16 cellular contexts compared by ENCODE assay signal in genomic region chr7:128148676-128149075, GRCh38.
DNase-seq lines count a peak whose midpoint lies in the region; ATAC-seq, FAIRE-seq and TF ChIP-seq lines count a peak whose summit lies in the region.
"Had no signal": no experiment of that assay in that cellular context is flagged by ENCODE, and none has a peak within 500 bp of the region (broad histone marks: within the 10 kb centered on the region; RNA-seq: fewer than 3 reads in every experiment).

No MANE protein-coding gene starts in this region.

- H3K36me3 Mint-ChIP-seq in CD14-positive monocyte = no peaks in the 10 kb centered on the region

- H3K27ac Mint-ChIP-seq in CD14-positive monocyte = no peak overlapping the region

- H3K27me3 Mint-ChIP-seq in CD14-positive monocyte (ENCODE audit: low read depth in 3 of 3) = peaks cover 9 to 21% (median 19%) of the 10 kb centered on the region in 3 donors

- H3K36me3 ChIP-seq in cardiac muscle cell = no peaks in the 10 kb centered on the region
- H3K36me3 ChIP-seq in left ventricle myocardium inferior = no peaks in the 10 kb centered on the region
- no peaks in the 10 kb centered on the region for H3K36me3 ChIP-seq in bronchial epithelial cell (ENCODE audit: control insufficient read depth, insufficient read depth, low read length)
- H3K36me3 ChIP-seq: stomach, vagina had no signal

- DNase-seq in cardiac muscle cell (ENCODE audit: low read depth in 1 of 2, low spot score in 1 of 2) (peak; percentile 22 to 49), left ventricle myocardium inferior (no peak), NCI-H2196 (lab: John Stamatoyannopoulos, UW; ENCODE audit: unreplicated experiment) (peak; percentile 55), bronchial epithelial cell (ENCODE audit: low read depth) (peak; percentile 73), CD14-positive monocyte (ENCODE audit: low spot score) (no peak), GM03348 (ENCODE audit: low spot score) (no peak), posterior vena cava (ENCODE audit: low spot score) (no peak)
- DNase-seq: activated CD4-positive, alpha-beta T cell treated with anti-CD3 and anti-CD28 coated beads, Interleukin-2, amount 50 U/mL, for 48 hours; naive thymus-derived CD8-positive, alpha-beta T cell; OCI-M1; stimulated activated CD4-positive, alpha-beta T cell treated with anti-CD3 and anti-CD28 coated beads, Interleukin-12 subunit alpha, Interleukin-12 subunit beta, amount 100 ng/mL, for 4 hours; stomach had no signal

- H3K4me1 ChIP-seq in cardiac muscle cell (ENCODE audit: low read depth) (no peaks in the 10 kb centered on the region), left ventricle myocardium inferior (no peaks in the 10 kb centered on the region)
- H3K4me1 ChIP-seq: stomach, vagina had no signal

- no peaks in the 10 kb centered on the region for H3K9me3 ChIP-seq in cardiac muscle cell (ENCODE audit: low read depth)
- H3K9me3 ChIP-seq in left ventricle myocardium inferior (replicated peaks) = peaks cover 6% of the 10 kb centered on the region
- H3K9me3 ChIP-seq: vagina had no signal

- no peak for FAIRE-seq in bronchial epithelial cell (lab: Jason Lieb, UNC)

- peaks cover 47% of the 10 kb centered on the region for H3K4me1 Mint-ChIP-seq in CD14-positive monocyte
- H3K4me1 Mint-ChIP-seq: central memory CD8-positive, alpha-beta T cell; naive thymus-derived CD8-positive, alpha-beta T cell had no signal

- intact Hi-C loops in left ventricle myocardium inferior (cut with micrococcal nuclease) = no loop called here
- intact Hi-C loops in CD14-positive monocyte (cut with micrococcal nuclease) = no loop called here
- intact Hi-C loops in posterior vena cava (cut with DNase I) = no loop called here

- H3K4me3 ChIP-seq in cardiac muscle cell = no peak overlapping the region
- H3K4me3 ChIP-seq in left ventricle myocardium inferior = no peak overlapping the region
- no peak overlapping the region for H3K4me3 ChIP-seq in bronchial epithelial cell (ENCODE audit: low read depth, low read length)
- H3K4me3 ChIP-seq: stomach, vagina had no signal

- H3K27ac ChIP-seq in cardiac muscle cell (no peak overlapping the region), left ventricle myocardium inferior (replicated peaks) (no peak overlapping the region)
- H3K27ac ChIP-seq: foreskin keratinocyte, stomach, vagina had no signal

- TF ChIP-seq CTCF in cardiac muscle cell (IDR thresholded peaks at IDR 0.05; ENCODE audit: low read depth, low read length) = no peak
- TF ChIP-seq CTCF in left ventricle myocardium inferior (IDR thresholded peaks at IDR 0.05; ENCODE audit: borderline replicate concordance) = no peak
- no peak for TF ChIP-seq CTCF in bronchial epithelial cell (IDR thresholded peaks at IDR 0.05; ENCODE audit: insufficient read depth, low read length, severe bottlenecking)
- TF ChIP-seq CTCF in CD14-positive monocyte (IDR thresholded peaks at IDR 0.05) = no peak

- ATAC-seq in HG03439 (IDR thresholded peaks at IDR 0.05; ENCODE audit: unreplicated experiment) = no peak
- ATAC-seq: foreskin keratinocyte; naive thymus-derived CD8-positive, alpha-beta T cell had no signal

- peaks cover 38% of the 10 kb centered on the region for H3K27me3 ChIP-seq in cardiac muscle cell
- peaks cover 76% of the 10 kb centered on the region for H3K27me3 ChIP-seq in left ventricle myocardium inferior (ENCODE audit: low read depth)
- no peaks in the 10 kb centered on the region for H3K27me3 ChIP-seq in bronchial epithelial cell (ENCODE audit: control insufficient read depth, insufficient read depth, low read length)
- H3K27me3 ChIP-seq: vagina had no signal

- peaks cover 0 to 4% (median 3%) of the 10 kb centered on the region in 7 donors for H3K9me3 Mint-ChIP-seq in CD14-positive monocyte
- H3K9me3 Mint-ChIP-seq: central memory CD8-positive, alpha-beta T cell had no signal

- no peak overlapping the region for H3K4me3 Mint-ChIP-seq in CD14-positive monocyte
- H3K4me3 Mint-ChIP-seq: central memory CD8-positive, alpha-beta T cell; naive thymus-derived CD8-positive, alpha-beta T cell had no signal

Comparison
In these comparisons a context has a peak if more than half of its experiments do, and no peak if none do; other contexts are left out.
1. DNase-seq: peak in cardiac muscle cell (2 of 2), NCI-H2196 (single experiment) and bronchial epithelial cell (single experiment); none in left ventricle myocardium inferior (single experiment), CD14-positive monocyte (single experiment), GM03348 (single experiment) and posterior vena cava (single experiment).